ENCODE assay signal across 7 cellular contexts in the genomic region with DNA sequence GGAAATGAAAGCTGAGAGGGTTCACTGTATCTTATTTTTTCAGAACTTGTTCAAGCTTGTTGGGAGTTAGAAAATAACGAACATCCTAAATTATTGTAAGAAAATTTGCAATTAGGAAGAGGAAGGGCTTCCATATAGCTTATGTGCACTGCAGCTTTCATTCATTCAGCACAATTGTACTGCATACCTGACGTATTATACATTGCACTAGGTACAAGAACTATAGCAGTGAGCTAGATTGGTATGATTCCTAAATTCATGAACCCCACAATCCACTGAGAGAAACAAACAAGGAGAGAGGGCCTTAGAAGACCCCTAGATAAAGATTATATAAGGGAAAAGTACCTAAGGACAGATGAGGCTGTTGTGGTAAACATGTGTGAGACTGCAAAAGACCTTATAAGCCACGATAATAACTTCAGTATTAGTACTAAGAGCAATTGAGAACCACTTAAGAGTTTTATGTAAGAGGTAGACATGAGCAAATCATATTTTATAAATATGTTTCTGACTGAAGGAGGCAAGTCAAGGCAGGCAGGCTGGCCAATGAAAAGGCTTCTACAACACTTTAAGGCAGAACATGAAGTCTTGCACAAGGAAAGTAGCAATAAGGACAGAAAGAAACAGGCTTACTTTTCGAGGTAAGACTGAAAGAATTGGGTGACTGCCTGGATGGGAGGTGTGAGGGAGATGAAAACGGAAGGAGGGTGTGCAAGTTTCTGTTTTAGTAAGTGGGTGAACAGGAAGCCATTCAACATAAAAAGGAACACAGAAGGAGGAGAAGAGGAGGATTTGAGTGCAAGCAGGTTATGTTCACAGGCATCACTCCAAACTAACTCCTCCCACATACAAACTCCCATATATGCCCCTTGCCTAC.
DNase-seq lines count a peak whose midpoint lies in the region; ATAC-seq and TF ChIP-seq lines count a peak whose summit lies in the region.

No MANE protein-coding gene starts in this region.

- TF ChIP-seq CTCF in PC-3 (conservative IDR thresholded peaks at IDR 0.05; ENCODE audit: low read depth, low read length) (no peak), mucosa of descending colon (IDR thresholded peaks at IDR 0.05) (no peak)

- no peaks in the 10 kb centered on the region for H3K9me2 ChIP-seq in PC-3 (replicated peaks; ENCODE audit: low read length)

- no peak overlapping the region for H3K9ac ChIP-seq in PC-3 (ENCODE audit: low read length)

- CTCF ChIA-PET in PC-3 (lab: Charles Lee) = no interaction called here
- CTCF ChIA-PET in HEK293T (lab: Yijun Ruan, JAX) = no interaction called here

- intact Hi-C loops in PC-3 (cut with micrococcal nuclease) (no loop called here), mucosa of descending colon (cut with DNase I, micrococcal nuclease) (no loop called here)

- peak overlapping the region; percentile 27 for H3K4me2 ChIP-seq in PC-3 (ENCODE audit: low read length)

- no peaks in the 10 kb centered on the region for H3K27me3 ChIP-seq in PC-3 (ENCODE audit: low read length)

- no peak for DNase-seq in PC-3
- DNase-seq in mucosa of descending colon = no peak
- no peak for DNase-seq in cerebellum (ENCODE audit: low spot score)
- DNase-seq in HEK293T (ENCODE audit: extremely low spot score) = no peak
- DNase-seq in SKM-1 treated with dmso at 0.1 percent for 144 hours (lab: John Stamatoyannopoulos, UW; ENCODE audit: unreplicated experiment) = no peak

- ATAC-seq in GM19043 (IDR thresholded peaks at IDR 0.05; ENCODE audit: low read depth, unreplicated experiment) (peak; percentile 96), HG02763 (IDR thresholded peaks at IDR 0.05; ENCODE audit: unreplicated experiment) (peak; percentile 98), PC-3 (no peak), mucosa of descending colon (peak; percentile 67)

- no peaks in the 10 kb centered on the region for H3K9me3 ChIP-seq in PC-3 (ENCODE audit: low read length)
- H3K9me3 ChIP-seq in mucosa of descending colon = no peaks in the 10 kb centered on the region

- no peaks in the 10 kb centered on the region for H3F3A ChIP-seq in PC-3 (ENCODE audit: low read length, unreplicated experiment)

- H2AFZ ChIP-seq in PC-3 (ENCODE audit: low read length) = no peak overlapping the region

- H3K4me3 ChIP-seq in PC-3 (ENCODE audit: low read length) = no peak overlapping the region
- no peak overlapping the region for H3K4me3 ChIP-seq in mucosa of descending colon

- H3K36me3 ChIP-seq in PC-3 (ENCODE audit: low read depth, low read length) (no peaks in the 10 kb centered on the region), mucosa of descending colon (ENCODE audit: low read depth) (no peaks in the 10 kb centered on the region)

- H3K4me1 ChIP-seq in PC-3 (ENCODE audit: insufficient read depth, low read length) (peaks cover 24% of the 10 kb centered on the region), mucosa of descending colon (ENCODE audit: low read depth) (no peaks in the 10 kb centered on the region)

- POLR2A ChIA-PET in PC-3 (lab: Charles Lee; ENCODE audit: unreplicated experiment) = no interaction called here
- POLR2A ChIA-PET in HEK293T (lab: Yijun Ruan, JAX) = no interaction called here

- H3K79me2 ChIP-seq in PC-3 (ENCODE audit: low read length) = no peaks in the 10 kb centered on the region

- BruUV-seq in PC-3 (replicated peaks; lab: Mats Ljungman, UMichigan) = no TSS peak

- no peak overlapping the region for H3K27ac ChIP-seq in PC-3 (ENCODE audit: low read length)

- no peaks in the 10 kb centered on the region for H4K20me1 ChIP-seq in PC-3 (ENCODE audit: low read length)

TF ChIP-seq in HEK293T, 16 proteins besides CTCF, POLR2A, EP300 and RAD21:
- TF ChIP-seq ZNF384 (IDR thresholded peaks at IDR 0.05) (no peak), ELF4 (IDR thresholded peaks at IDR 0.05) (no peak), NFRKB (IDR thresholded peaks at IDR 0.05) (no peak), BHLHE40 (IDR thresholded peaks at IDR 0.05; ENCODE audit: borderline replicate concordance) (no peak), TARDBP (IDR thresholded peaks at IDR 0.05) (no peak), CTBP1 (IDR thresholded peaks at IDR 0.05; ENCODE audit: borderline replicate concordance) (no peak)
